ENCODE assay signal across 1 cellular context in the genomic region with DNA sequence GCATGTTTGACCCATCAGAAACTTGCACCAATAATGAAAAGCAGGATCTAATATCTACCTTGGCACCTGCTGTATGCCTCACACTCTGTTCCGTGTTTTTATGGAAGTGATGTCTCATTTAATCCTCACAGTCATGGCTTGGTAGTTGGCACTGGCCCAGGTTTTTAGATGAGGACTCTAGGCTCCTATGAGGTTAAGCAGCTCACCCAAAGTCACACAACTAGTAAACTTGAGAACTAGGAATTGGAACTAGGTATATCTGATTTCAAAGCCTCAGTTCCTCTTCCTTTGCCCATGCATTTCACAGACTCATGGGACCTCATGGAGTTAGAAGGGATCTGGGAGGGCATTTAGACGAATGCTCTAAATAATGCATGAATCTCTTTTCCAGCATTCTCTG.
TF ChIP-seq lines count a peak whose summit lies in the region.

No MANE protein-coding gene starts in this region.

TF ChIP-seq in GM23338, 12 proteins besides CTCF, POLR2A, EP300 and RAD21 (continued from another document):
- TF ChIP-seq, protein P1, sequence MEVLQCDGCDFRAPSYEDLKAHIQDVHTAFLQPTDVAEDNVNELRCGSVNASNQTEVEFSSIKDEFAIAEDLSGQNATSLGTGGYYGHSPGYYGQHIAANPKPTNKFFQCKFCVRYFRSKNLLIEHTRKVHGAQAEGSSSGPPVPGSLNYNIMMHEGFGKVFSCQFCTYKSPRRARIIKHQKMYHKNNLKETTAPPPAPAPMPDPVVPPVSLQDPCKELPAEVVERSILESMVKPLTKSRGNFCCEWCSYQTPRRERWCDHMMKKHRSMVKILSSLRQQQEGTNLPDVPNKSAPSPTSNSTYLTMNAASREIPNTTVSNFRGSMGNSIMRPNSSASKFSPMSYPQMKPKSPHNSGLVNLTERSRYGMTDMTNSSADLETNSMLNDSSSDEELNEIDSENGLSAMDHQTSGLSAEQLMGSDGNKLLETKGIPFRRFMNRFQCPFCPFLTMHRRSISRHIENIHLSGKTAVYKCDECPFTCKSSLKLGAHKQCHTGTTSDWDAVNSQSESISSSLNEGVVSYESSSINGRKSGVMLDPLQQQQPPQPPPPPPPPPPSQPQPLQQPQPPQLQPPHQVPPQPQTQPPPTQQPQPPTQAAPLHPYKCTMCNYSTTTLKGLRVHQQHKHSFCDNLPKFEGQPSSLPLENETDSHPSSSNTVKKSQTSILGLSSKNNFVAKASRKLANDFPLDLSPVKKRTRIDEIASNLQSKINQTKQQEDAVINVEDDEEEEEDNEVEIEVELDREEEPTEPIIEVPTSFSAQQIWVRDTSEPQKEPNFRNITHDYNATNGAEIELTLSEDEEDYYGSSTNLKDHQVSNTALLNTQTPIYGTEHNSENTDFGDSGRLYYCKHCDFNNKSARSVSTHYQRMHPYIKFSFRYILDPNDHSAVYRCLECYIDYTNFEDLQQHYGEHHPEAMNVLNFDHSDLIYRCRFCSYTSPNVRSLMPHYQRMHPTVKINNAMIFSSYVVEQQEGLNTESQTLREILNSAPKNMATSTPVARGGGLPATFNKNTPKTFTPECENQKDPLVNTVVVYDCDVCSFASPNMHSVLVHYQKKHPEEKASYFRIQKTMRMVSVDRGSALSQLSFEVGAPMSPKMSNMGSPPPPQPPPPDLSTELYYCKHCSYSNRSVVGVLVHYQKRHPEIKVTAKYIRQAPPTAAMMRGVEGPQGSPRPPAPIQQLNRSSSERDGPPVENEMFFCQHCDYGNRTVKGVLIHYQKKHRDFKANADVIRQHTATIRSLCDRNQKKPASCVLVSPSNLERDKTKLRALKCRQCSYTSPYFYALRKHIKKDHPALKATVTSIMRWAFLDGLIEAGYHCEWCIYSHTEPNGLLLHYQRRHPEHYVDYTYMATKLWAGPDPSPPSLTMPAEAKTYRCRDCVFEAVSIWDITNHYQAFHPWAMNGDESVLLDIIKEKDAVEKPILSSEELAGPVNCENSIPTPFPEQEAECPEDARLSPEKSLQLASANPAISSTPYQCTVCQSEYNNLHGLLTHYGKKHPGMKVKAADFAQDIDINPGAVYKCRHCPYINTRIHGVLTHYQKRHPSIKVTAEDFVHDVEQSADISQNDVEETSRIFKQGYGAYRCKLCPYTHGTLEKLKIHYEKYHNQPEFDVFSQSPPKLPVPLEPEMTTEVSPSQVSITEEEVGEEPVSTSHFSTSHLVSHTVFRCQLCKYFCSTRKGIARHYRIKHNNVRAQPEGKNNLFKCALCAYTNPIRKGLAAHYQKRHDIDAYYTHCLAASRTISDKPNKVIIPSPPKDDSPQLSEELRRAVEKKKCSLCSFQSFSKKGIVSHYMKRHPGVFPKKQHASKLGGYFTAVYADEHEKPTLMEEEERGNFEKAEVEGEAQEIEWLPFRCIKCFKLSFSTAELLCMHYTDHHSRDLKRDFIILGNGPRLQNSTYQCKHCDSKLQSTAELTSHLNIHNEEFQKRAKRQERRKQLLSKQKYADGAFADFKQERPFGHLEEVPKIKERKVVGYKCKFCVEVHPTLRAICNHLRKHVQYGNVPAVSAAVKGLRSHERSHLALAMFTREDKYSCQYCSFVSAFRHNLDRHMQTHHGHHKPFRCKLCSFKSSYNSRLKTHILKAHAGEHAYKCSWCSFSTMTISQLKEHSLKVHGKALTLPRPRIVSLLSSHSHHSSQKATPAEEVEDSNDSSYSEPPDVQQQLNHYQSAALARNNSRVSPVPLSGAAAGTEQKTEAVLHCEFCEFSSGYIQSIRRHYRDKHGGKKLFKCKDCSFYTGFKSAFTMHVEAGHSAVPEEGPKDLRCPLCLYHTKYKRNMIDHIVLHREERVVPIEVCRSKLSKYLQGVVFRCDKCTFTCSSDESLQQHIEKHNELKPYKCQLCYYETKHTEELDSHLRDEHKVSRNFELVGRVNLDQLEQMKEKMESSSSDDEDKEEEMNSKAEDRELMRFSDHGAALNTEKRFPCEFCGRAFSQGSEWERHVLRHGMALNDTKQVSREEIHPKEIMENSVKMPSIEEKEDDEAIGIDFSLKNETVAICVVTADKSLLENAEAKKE (CRISPR knock-in tag; IDR thresholded peaks at IDR 0.05) = no peak
- TF ChIP-seq CREB1 (CRISPR knock-in tag; IDR thresholded peaks at IDR 0.05; ENCODE audit: low read depth) = no peak
TF ChIP-seq in GM23338: peak in this region for 0.
